Comparison of ENCODE assay signal across 17 cellular contexts in the genomic region with DNA sequence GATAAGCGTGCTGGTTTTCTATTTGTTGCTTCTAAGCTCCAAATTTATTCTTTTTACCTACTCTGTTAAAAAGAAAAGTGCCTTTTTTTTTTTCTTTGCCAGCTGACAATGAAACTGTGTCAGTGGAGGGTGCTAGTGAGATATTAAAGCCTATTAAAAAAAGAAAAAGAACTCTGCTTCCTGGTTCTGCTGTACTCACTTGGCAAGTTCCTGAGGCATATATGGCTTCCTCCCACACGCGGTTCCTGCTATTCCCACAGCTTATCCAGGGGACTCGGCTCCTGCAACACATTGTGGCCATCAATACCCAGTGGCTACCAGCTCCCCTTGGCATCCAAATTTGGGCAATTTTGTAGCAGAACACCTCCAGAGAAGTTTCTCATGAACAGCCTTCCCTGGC.
A peak's percentile ranks its signal among the peaks of the same experiment; 100 is the strongest.
DNase-seq lines count a peak whose midpoint lies in the region; ATAC-seq and TF ChIP-seq lines count a peak whose summit lies in the region.
"Had no signal": no experiment of that assay in that cellular context is flagged by ENCODE, and none has a peak within 500 bp of the region (broad histone marks: within the 10 kb centered on the region; RNA-seq: fewer than 3 reads in every experiment).

No MANE protein-coding gene starts in this region.

- intact Hi-C loops in left colon (cut with DNase I, micrococcal nuclease): no loop called here

- peak; percentile 19 for DNase-seq in H4 (ENCODE audit: low spot score)
- DNase-seq in RWPE2 (ENCODE audit: low spot score): no peak
- no peak for DNase-seq in left colon
- no peak for DNase-seq in stimulated activated naive CD4-positive, alpha-beta T cell treated with Interleukin-2 at 50 U/mL for 16 hours (lab: John Stamatoyannopoulos, UW)
- no peak for DNase-seq in GOT3 (lab: John Stamatoyannopoulos, UW)
- DNase-seq: activated T-cell treated with anti-CD3 and anti-CD28 coated beads, Interleukin-2, amount 50 U/mL, for 24 hours; cerebellar nuclear complex; dorsolateral prefrontal cortex; EL; KBM-7; kidney glomerular epithelial cell; MV-4-11; NCI-H774; SHP77; stimulated activated CD8-positive, alpha-beta memory T cell treated with anti-CD3 and anti-CD28 coated beads, Interleukin-4, amount 100 ng/mL, for 48 hours had no signal

- H3K27ac ChIP-seq in C4-2B (peak overlapping the region; percentile 40), RWPE2 (ENCODE audit: poor library complexity, severe bottlenecking) (no peak overlapping the region)
- H3K27ac ChIP-seq: dorsolateral prefrontal cortex had no signal

- no peaks in the 10 kb centered on the region for H3K9me3 ChIP-seq in RWPE2 (ENCODE audit: severe bottlenecking)

- TF ChIP-seq CTCF in C4-2B (conservative IDR thresholded peaks at IDR 0.05) (peak; percentile 59), RWPE2 (IDR thresholded peaks at IDR 0.05; ENCODE audit: poor library complexity, severe bottlenecking) (peak; percentile 2)

- no peak overlapping the region for H3K4me3 ChIP-seq in RWPE2 (ENCODE audit: severe bottlenecking)
- H3K4me3 ChIP-seq: dorsolateral prefrontal cortex had no signal

- H3K4me1 ChIP-seq in RWPE2 (ENCODE audit: insufficient read depth, poor library complexity, severe bottlenecking): no peaks in the 10 kb centered on the region

- no peaks in the 10 kb centered on the region for H3K36me3 ChIP-seq in RWPE2 (ENCODE audit: low read depth)

- H3K27me3 ChIP-seq in RWPE2 (ENCODE audit: insufficient read depth, poor library complexity, severe bottlenecking): no peaks in the 10 kb centered on the region

- ATAC-seq in RWPE2 (ENCODE audit: low read depth): no peak
- ATAC-seq in left colon: peak; percentile 52
- ATAC-seq in GM21529 (IDR thresholded peaks at IDR 0.05; ENCODE audit: unreplicated experiment): no peak
